ENCODE assay signal across 11 cellular contexts in the genomic region with DNA sequence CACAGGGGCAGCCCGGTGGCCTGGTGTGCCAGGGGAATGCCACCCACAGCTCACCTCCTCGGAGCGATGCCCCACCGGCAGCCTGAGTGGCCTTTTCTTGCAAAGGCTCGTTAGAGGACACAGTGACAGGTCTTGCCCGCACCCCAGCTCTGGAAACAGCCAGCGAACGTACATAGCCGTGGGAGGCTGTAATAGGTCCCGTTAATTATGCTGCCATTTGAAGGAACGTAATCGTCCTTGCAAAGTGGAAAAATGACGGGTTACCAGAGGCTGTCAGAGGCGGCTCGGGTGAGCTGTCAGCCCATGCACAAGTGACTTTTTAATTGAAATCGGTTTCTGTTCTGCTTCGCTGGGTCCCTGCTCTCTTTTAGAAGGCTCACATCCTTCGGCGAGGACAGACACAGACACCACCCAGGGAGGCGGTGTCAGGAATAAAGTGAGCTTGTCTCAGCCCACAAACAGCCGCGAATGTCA.
DNase-seq lines count a peak whose midpoint lies in the region; ATAC-seq, FAIRE-seq and TF ChIP-seq lines count a peak whose summit lies in the region.
"Had no signal": no experiment of that assay in that cellular context is flagged by ENCODE, and none has a peak within 500 bp of the region (broad histone marks: within the 10 kb centered on the region; RNA-seq: fewer than 3 reads in every experiment).

No MANE protein-coding gene starts in this region.

- POLR2A ChIA-PET in endothelial cell of umbilical vein (lab: Charles Lee): no interaction called here

- CTCF ChIA-PET in endothelial cell of umbilical vein (lab: Charles Lee): interaction anchor here (1.3 kb wide), 2 partner anchors 14 to 19 kb away, joined by 3 to 4 read pairs; no protein-coding TSS in a partner anchor

- H3K79me2 ChIP-seq in endothelial cell of umbilical vein (ENCODE audit: control insufficient read depth, insufficient read depth, low read length) (no peaks in the 10 kb centered on the region), parathyroid adenoma (no peaks in the 10 kb centered on the region)

- TF ChIP-seq CTCF in GM12865 (IDR thresholded peaks at IDR 0.05; ENCODE audit: insufficient read depth, low read depth, low read length, missing control alignments) (no peak), endothelial cell of umbilical vein (IDR thresholded peaks at IDR 0.05; ENCODE audit: extremely low read depth in 1 of 2, insufficient read depth in 1 of 2, low read depth in 1 of 2, low read length in 2 of 2) (no peak), parathyroid adenoma (IDR thresholded peaks at IDR 0.05) (no peak), GM20000 (IDR thresholded peaks at IDR 0.05; ENCODE audit: extremely low read depth, missing control alignments) (no peak)

- H3K4me3 Mint-ChIP-seq in activated T-helper 2 cell treated with anti-CD3 and anti-CD28 coated beads, Interferon-gamma antibody, Interleukin-2, Interleukin-4, amounts not matched to agents 10 μg/mL and 5 μg/mL and 100 μg/mL, durations not matched to agents 14 hours and 24 hours and 36 hours (ENCODE audit: low read depth): no peak overlapping the region

- no peaks in the 10 kb centered on the region for H3K27me3 Mint-ChIP-seq in activated T-helper 2 cell treated with anti-CD3 and anti-CD28 coated beads, Interferon-gamma antibody, Interleukin-2, Interleukin-4, amounts not matched to agents 10 μg/mL and 5 μg/mL and 100 μg/mL, durations not matched to agents 14 hours and 24 hours and 36 hours (ENCODE audit: low read depth)

- H3K9me1 ChIP-seq in endothelial cell of umbilical vein (replicated peaks; ENCODE audit: control insufficient read depth, extremely low read depth, insufficient read depth, low read length): no peaks in the 10 kb centered on the region

- peak; percentile 49 for FAIRE-seq in endothelial cell of umbilical vein (lab: Jason Lieb, UNC)

- H3K4me3 ChIP-seq in GM12865 (ENCODE audit: low read depth, low read length): no peak overlapping the region
- no peak overlapping the region for H3K4me3 ChIP-seq in endothelial cell of umbilical vein (replicated peaks in 1 of 3; ENCODE audit: insufficient read depth in 1 of 3, low read depth in 1 of 3, low read length in 3 of 3)
- H3K4me3 ChIP-seq in parathyroid adenoma (ENCODE audit: low read depth, low read length): no peak overlapping the region

- no peak for ATAC-seq in GM18858 (IDR thresholded peaks at IDR 0.05; ENCODE audit: unreplicated experiment)

- H3K27me3 ChIP-seq in endothelial cell of umbilical vein (ENCODE audit: control insufficient read depth in 2 of 2, insufficient read depth in 2 of 2, low read length in 2 of 2) (no peaks in the 10 kb centered on the region), parathyroid adenoma (ENCODE audit: control insufficient read depth, insufficient read depth, low read length) (no peaks in the 10 kb centered on the region)

- no peak for TF ChIP-seq POLR2A in endothelial cell of umbilical vein (IDR thresholded peaks at IDR 0.05; ENCODE audit: low read depth, low read length)

- no peaks in the 10 kb centered on the region for H3K4me1 Mint-ChIP-seq in activated T-helper 2 cell treated with anti-CD3 and anti-CD28 coated beads, Interferon-gamma antibody, Interleukin-2, Interleukin-4, amounts not matched to agents 10 μg/mL and 5 μg/mL and 100 μg/mL, durations not matched to agents 14 hours and 24 hours and 36 hours (ENCODE audit: low read depth)

- peaks cover 28% of the 10 kb centered on the region for H3K9me3 Mint-ChIP-seq in activated T-helper 2 cell treated with anti-CD3 and anti-CD28 coated beads, Interferon-gamma antibody, Interleukin-2, Interleukin-4, amounts not matched to agents 10 μg/mL and 5 μg/mL and 100 μg/mL, durations not matched to agents 14 hours and 24 hours and 36 hours

- H3K36me3 ChIP-seq in endothelial cell of umbilical vein (ENCODE audit: control insufficient read depth in 2 of 2, extremely low read depth in 1 of 2, insufficient read depth in 2 of 2, low read length in 2 of 2): no peaks in the 10 kb centered on the region
- H3K36me3 ChIP-seq in parathyroid adenoma (ENCODE audit: control insufficient read depth, insufficient read depth, low read length): no peaks in the 10 kb centered on the region

- H3K9me3 ChIP-seq in endothelial cell of umbilical vein (replicated peaks; ENCODE audit: control insufficient read depth, insufficient read depth, low read length) (no peaks in the 10 kb centered on the region), parathyroid adenoma (ENCODE audit: control insufficient read depth, low read length) (peaks cover 5% of the 10 kb centered on the region)

- no peak overlapping the region for H3K27ac ChIP-seq in endothelial cell of umbilical vein (ENCODE audit: insufficient read depth, low read depth, low read length)
- H3K27ac ChIP-seq in parathyroid adenoma: no peak overlapping the region

- H3K27ac Mint-ChIP-seq in activated T-helper 2 cell treated with anti-CD3 and anti-CD28 coated beads, Interferon-gamma antibody, Interleukin-2, Interleukin-4, amounts not matched to agents 10 μg/mL and 5 μg/mL and 100 μg/mL, durations not matched to agents 14 hours and 24 hours and 36 hours: no peak overlapping the region

- intact Hi-C loops in endothelial cell of umbilical vein (cut with micrococcal nuclease): no loop called here
- intact Hi-C loops in activated T-helper 2 cell treated with anti-CD3 and anti-CD28 coated beads, Interferon-gamma antibody, Interleukin-2, Interleukin-4, amounts not matched to agents 10 μg/mL and 5 μg/mL and 100 μg/mL, durations not matched to agents 14 hours and 24 hours and 36 hours (cut with micrococcal nuclease): no loop called here

- H3K9ac ChIP-seq in endothelial cell of umbilical vein (replicated peaks; ENCODE audit: extremely low read depth, insufficient read depth, low read length) (no peak overlapping the region), parathyroid adenoma (no peak overlapping the region)

- peak; percentile 12 for DNase-seq in GM12865 (ENCODE audit: low read depth)
- peak; percentile 10 for DNase-seq in NCI-H526 treated with DMSO at 0.1 percent for 48 hours (lab: John Stamatoyannopoulos, UW)
- DNase-seq in endothelial cell of umbilical vein (ENCODE audit: low read depth, low spot score): no peak
- no peak for DNase-seq in activated T-helper 2 cell treated with anti-CD3 and anti-CD28 coated beads, Interferon-gamma antibody, Interleukin-2, Interleukin-4, amounts not matched to agents 10 μg/mL and 5 μg/mL and 100 μg/mL, durations not matched to agents 14 hours and 24 hours and 36 hours (ENCODE audit: low spot score)
- no peak for DNase-seq in GM20000 (ENCODE audit: low spot score)
- DNase-seq in HPDE6-E6E7 (ENCODE audit: extremely low spot score): no peak
- DNase-seq: activated gamma-delta T cell treated with Interleukin-2 at 50 U/mL for 16 hours; GDM1; stimulated activated CD4-positive, alpha-beta T cell treated with anti-CD3 and anti-CD28 coated beads, Interleukin-15, amount 100 ng/mL, for 24 hours had no signal

- H3K36me3 Mint-ChIP-seq in activated T-helper 2 cell treated with anti-CD3 and anti-CD28 coated beads, Interferon-gamma antibody, Interleukin-2, Interleukin-4, amounts not matched to agents 10 μg/mL and 5 μg/mL and 100 μg/mL, durations not matched to agents 14 hours and 24 hours and 36 hours (ENCODE audit: low read depth): no peaks in the 10 kb centered on the region

- H3K4me2 ChIP-seq in endothelial cell of umbilical vein (ENCODE audit: insufficient read depth, low read length) (no peak overlapping the region), parathyroid adenoma (ENCODE audit: low read length) (no peak overlapping the region)

- H3K4me1 ChIP-seq in endothelial cell of umbilical vein (ENCODE audit: control insufficient read depth, extremely low read depth, insufficient read depth, low read length) (peaks cover 11% of the 10 kb centered on the region), parathyroid adenoma (no peaks in the 10 kb centered on the region)

- no TSS peak for BruUV-seq in endothelial cell of umbilical vein (replicated peaks; lab: Mats Ljungman, UMichigan)

- dilution Hi-C loops in endothelial cell of umbilical vein (cut with MboI; ENCODE audit: extremely low pct_ligation_motif_present, low sequenced_read_pairs): no loop called here

- H2AFZ ChIP-seq in endothelial cell of umbilical vein (ENCODE audit: low read depth, low read length) (peak overlapping the region; percentile 37), parathyroid adenoma (peak overlapping the region; percentile 47)

- H4K20me1 ChIP-seq in endothelial cell of umbilical vein (replicated peaks; ENCODE audit: control insufficient read depth, extremely low read depth, insufficient read depth, low read length): no peaks in the 10 kb centered on the region

TF ChIP-seq in endothelial cell of umbilical vein, 7 proteins besides CTCF, POLR2A, EP300 and RAD21:
- TF ChIP-seq FOS (IDR thresholded peaks at IDR 0.05; ENCODE audit: borderline replicate concordance, insufficient read depth, low read length) (no peak), EZH2 (IDR thresholded peaks at IDR 0.05; ENCODE audit: borderline replicate concordance, low read depth, low read length, severe bottlenecking) (no peak), GATA2 (IDR thresholded peaks at IDR 0.05; ENCODE audit: insufficient read depth, insufficient read length, low read depth, low read length) (no peak), MYC (IDR thresholded peaks at IDR 0.05; ENCODE audit: low read depth, low read length) (no peak), JUN (IDR thresholded peaks at IDR 0.05; ENCODE audit: borderline replicate concordance, insufficient read depth, insufficient read length, low read depth) (no peak)
- TF ChIP-seq, protein P1, sequence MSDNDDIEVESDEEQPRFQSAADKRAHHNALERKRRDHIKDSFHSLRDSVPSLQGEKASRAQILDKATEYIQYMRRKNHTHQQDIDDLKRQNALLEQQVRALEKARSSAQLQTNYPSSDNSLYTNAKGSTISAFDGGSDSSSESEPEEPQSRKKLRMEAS (IDR thresholded peaks at IDR 0.05; ENCODE audit: insufficient read depth, insufficient read length): no peak

Comparison
In these comparisons a context has a peak if more than half of its experiments do, and no peak if none do; other contexts are left out.
1. DNase-seq: peak in GM12865 (single experiment) and NCI-H526 treated with DMSO at 0.1 percent for 48 hours (single experiment); none in endothelial cell of umbilical vein (single experiment), activated T-helper 2 cell treated with anti-CD3 and anti-CD28 coated beads, Interferon-gamma antibody, Interleukin-2, Interleukin-4, amounts not matched to agents 10 μg/mL and 5 μg/mL and 100 μg/mL, durations not matched to agents 14 hours and 24 hours and 36 hours (single experiment), GM20000 (single experiment) and HPDE6-E6E7 (single experiment).